20 cellular contexts compared by ENCODE assay signal in genomic region chr7:16060492-16060891, GRCh38.
"Had no signal": no experiment of that assay in that cellular context is flagged by ENCODE, and none has a peak within 500 bp of the region (broad histone marks: within the 10 kb centered on the region; RNA-seq: fewer than 3 reads in every experiment).

No MANE protein-coding gene starts in this region.

- H3K36me3 ChIP-seq: adrenal gland, thoracic aorta, upper lobe of right lung had no signal

- H3K9me3 Mint-ChIP-seq: activated naive CD4-positive, alpha-beta T cell treated with anti-CD3 and anti-CD28 coated beads, Interleukin-2, amount 50 U/mL, for 72 hours; activated T-cell treated with anti-CD3 and anti-CD28 coated beads, Interleukin-2, amount 50 U/mL, for 24 hours; activated T-helper 17 cell treated with anti-CD3 and anti-CD28 coated beads, Interleukin-2, amount 50 U/mL, for 72 hours; mesothelial cell of epicardium; naive thymus-derived CD8-positive, alpha-beta T cell; WTC11 had no signal

- H3K27me3 Mint-ChIP-seq: activated T-cell treated with anti-CD3 and anti-CD28 coated beads, Interleukin-2, amount 50 U/mL, for 24 hours; activated T-helper 17 cell treated with anti-CD3 and anti-CD28 coated beads, Interleukin-2, amount 50 U/mL, for 72 hours; progenitor cell of endocrine pancreas had no signal

- H3K27ac ChIP-seq: adrenal gland, thoracic aorta, upper lobe of right lung had no signal

- H3K4me3 ChIP-seq: adrenal gland, lung, thoracic aorta, upper lobe of right lung had no signal

- H3K4me3 Mint-ChIP-seq: activated T-cell treated with anti-CD3 and anti-CD28 coated beads, Interleukin-2, amount 50 U/mL, for 24 hours; activated T-helper 17 cell treated with anti-CD3 and anti-CD28 coated beads, Interleukin-2, amount 50 U/mL, for 72 hours; mesothelial cell of epicardium; naive thymus-derived CD8-positive, alpha-beta T cell; WTC11 had no signal

- ATAC-seq: activated naive CD4-positive, alpha-beta T cell treated with anti-CD3 and anti-CD28 coated beads, Interleukin-2, amount 50 U/mL, for 72 hours; activated T-helper 17 cell treated with anti-CD3 and anti-CD28 coated beads, Interleukin-2, amount 50 U/mL, for 72 hours; esophagus mucosa; left lobe of liver; naive thymus-derived CD8-positive, alpha-beta T cell; upper lobe of right lung; WTC11 had no signal

- H3K27me3 ChIP-seq: adrenal gland, upper lobe of right lung had no signal

- H3K27ac Mint-ChIP-seq: activated naive CD4-positive, alpha-beta T cell treated with anti-CD3 and anti-CD28 coated beads, Interleukin-2, amount 50 U/mL, for 72 hours; activated T-cell treated with anti-CD3 and anti-CD28 coated beads, Interleukin-2, amount 50 U/mL, for 24 hours; activated T-helper 17 cell treated with anti-CD3 and anti-CD28 coated beads, Interleukin-2, amount 50 U/mL, for 72 hours; mesothelial cell of epicardium; progenitor cell of endocrine pancreas; WTC11 had no signal

- H3K9me3 ChIP-seq: adrenal gland, thoracic aorta, upper lobe of right lung had no signal

- H3K36me3 Mint-ChIP-seq: activated naive CD4-positive, alpha-beta T cell treated with anti-CD3 and anti-CD28 coated beads, Interleukin-2, amount 50 U/mL, for 72 hours; mesothelial cell of epicardium; naive thymus-derived CD8-positive, alpha-beta T cell; WTC11 had no signal

- DNase-seq: activated T-cell treated with anti-CD3 and anti-CD28 coated beads, Interleukin-2, amount 50 U/mL, for 24 hours; adrenal gland; central memory CD4-positive, alpha-beta T cell; effector memory CD4-positive, alpha-beta T cell; naive thymus-derived CD8-positive, alpha-beta T cell; stimulated activated CD4-positive, alpha-beta T cell treated with anti-CD3 and anti-CD28 coated beads, Interleukin-4, amount 100 ng/mL, for 24 hours; stimulated activated naive CD4-positive, alpha-beta T cell treated with Interleukin-2 at 50 U/mL for 16 hours; T-helper 9 cell; upper lobe of right lung had no signal

- FAIRE-seq: astrocyte, colon had no signal
